Comparison of ENCODE assay signal across 1 cellular context in the genomic region with DNA sequence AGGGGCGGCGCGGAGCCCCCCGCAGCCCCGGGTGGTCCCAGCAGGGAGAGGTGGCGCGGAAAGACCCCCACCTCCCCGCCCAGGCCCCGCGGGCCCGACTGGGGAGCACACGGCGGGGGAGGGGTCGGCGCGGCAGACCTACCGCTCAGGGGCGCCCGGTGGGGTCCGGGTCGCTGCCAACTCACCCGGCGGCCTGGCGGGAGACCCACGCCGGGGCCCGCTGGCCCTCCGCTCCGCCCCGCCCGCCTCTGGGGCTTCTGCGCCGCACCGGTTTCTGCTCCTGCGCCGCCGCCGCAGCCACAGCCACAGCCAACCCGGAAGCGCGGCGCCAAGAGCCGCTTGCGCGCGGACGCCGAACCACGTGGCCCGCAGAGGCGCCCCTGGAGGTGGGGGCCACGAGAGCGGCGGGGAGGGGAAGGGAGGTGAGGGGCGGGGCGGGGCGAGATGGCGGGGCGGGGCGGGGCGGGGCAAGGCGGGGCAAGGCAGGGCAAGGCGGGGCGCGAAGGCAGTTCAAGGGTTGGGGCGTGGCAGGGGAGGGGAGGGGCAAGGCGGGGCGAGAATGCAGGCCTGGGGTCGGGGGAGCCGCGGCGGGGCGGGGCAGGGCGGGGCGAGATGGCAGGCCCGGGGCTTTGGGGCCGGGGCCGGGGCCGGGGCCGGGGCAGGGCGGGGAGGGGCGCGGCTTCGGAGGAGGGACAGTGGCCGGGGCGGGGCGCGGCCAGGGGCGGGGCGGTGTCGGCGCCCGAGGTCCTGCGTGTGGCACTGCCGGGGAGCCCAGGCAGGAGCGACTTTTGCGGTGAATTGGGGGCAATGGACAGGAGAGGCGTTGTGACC.
TF ChIP-seq lines count a peak whose summit lies in the region.

TSS of gene ZBTB24 (minus strand) at position 307 of the 831 bp plus-strand sequence. CDS start 1,193 bp downstream, outside the sequence.

TF ChIP-seq in K562, 482 proteins besides CTCF, POLR2A, EP300 and RAD21 (continued from another document and continues in another):
- no peak for TF ChIP-seq CHD7 (IDR thresholded peaks at IDR 0.05; ENCODE audit: low read depth, low read length)
- TF ChIP-seq BCL6 (CRISPR knock-in tag; IDR thresholded peaks at IDR 0.05): no peak
- TF ChIP-seq, protein P1, sequence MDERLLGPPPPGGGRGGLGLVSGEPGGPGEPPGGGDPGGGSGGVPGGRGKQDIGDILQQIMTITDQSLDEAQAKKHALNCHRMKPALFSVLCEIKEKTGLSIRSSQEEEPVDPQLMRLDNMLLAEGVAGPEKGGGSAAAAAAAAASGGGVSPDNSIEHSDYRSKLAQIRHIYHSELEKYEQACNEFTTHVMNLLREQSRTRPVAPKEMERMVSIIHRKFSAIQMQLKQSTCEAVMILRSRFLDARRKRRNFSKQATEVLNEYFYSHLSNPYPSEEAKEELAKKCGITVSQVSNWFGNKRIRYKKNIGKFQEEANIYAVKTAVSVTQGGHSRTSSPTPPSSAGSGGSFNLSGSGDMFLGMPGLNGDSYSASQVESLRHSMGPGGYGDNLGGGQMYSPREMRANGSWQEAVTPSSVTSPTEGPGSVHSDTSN (CRISPR knock-in tag; IDR thresholded peaks at IDR 0.05; ENCODE audit: low read depth): no peak
- TF ChIP-seq, protein P1 (tag; conservative IDR thresholded peaks at IDR 0.05; ENCODE audit: low read depth): no peak
- TF ChIP-seq CXXC5 (CRISPR knock-in tag; IDR thresholded peaks at IDR 0.05): peak; percentile 86
- TF ChIP-seq MED1 (CRISPR knock-in tag; IDR thresholded peaks at IDR 0.05; ENCODE audit: borderline replicate concordance): no peak
- TF ChIP-seq CEBPB (tag; IDR thresholded peaks at IDR 0.05): 0 out of 2 replicates have a peak, but pooled peaks have one; percentile 5
- TF ChIP-seq, protein P2, sequence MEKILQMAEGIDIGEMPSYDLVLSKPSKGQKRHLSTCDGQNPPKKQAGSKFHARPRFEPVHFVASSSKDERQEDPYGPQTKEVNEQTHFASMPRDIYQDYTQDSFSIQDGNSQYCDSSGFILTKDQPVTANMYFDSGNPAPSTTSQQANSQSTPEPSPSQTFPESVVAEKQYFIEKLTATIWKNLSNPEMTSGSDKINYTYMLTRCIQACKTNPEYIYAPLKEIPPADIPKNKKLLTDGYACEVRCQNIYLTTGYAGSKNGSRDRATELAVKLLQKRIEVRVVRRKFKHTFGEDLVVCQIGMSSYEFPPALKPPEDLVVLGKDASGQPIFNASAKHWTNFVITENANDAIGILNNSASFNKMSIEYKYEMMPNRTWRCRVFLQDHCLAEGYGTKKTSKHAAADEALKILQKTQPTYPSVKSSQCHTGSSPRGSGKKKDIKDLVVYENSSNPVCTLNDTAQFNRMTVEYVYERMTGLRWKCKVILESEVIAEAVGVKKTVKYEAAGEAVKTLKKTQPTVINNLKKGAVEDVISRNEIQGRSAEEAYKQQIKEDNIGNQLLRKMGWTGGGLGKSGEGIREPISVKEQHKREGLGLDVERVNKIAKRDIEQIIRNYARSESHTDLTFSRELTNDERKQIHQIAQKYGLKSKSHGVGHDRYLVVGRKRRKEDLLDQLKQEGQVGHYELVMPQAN (IDR thresholded peaks at IDR 0.05; ENCODE audit: borderline replicate concordance): no peak
- TF ChIP-seq NCOA1 (IDR thresholded peaks at IDR 0.05; ENCODE audit: low read depth): no peak
- TF ChIP-seq ZNF785 (CRISPR knock-in tag; IDR thresholded peaks at IDR 0.05): no peak
- no peak for TF ChIP-seq GTF2F1 (IDR thresholded peaks at IDR 0.05; ENCODE audit: low read depth, low read length)
- TF ChIP-seq, protein P3, sequence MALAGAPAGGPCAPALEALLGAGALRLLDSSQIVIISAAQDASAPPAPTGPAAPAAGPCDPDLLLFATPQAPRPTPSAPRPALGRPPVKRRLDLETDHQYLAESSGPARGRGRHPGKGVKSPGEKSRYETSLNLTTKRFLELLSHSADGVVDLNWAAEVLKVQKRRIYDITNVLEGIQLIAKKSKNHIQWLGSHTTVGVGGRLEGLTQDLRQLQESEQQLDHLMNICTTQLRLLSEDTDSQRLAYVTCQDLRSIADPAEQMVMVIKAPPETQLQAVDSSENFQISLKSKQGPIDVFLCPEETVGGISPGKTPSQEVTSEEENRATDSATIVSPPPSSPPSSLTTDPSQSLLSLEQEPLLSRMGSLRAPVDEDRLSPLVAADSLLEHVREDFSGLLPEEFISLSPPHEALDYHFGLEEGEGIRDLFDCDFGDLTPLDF (CRISPR knock-in tag; IDR thresholded peaks at IDR 0.05): no peak
- TF ChIP-seq ZNF175 (CRISPR knock-in tag; IDR thresholded peaks at IDR 0.05; ENCODE audit: low read depth): no peak
- TF ChIP-seq HNRNPK (IDR thresholded peaks at IDR 0.05; ENCODE audit: low read depth, low read length, poor library complexity, severe bottlenecking): no peak
- TF ChIP-seq ZNF511 (CRISPR knock-in tag; IDR thresholded peaks at IDR 0.05): peak; percentile 44; the same call in 1 of the 2 replicates
- 0 out of 6 replicates have a peak, but pooled peaks of 1 of the 3 experiments have one; percentile 28 for TF ChIP-seq ZBTB11 (CRISPR knock-in tag; IDR thresholded peaks at IDR 0.05)
- no peak for TF ChIP-seq ZNF347 (CRISPR knock-in tag; IDR thresholded peaks at IDR 0.05; ENCODE audit: low read depth)
- TF ChIP-seq L3MBTL2 (IDR thresholded peaks at IDR 0.05): peak; percentile 53; the same call in 1 of the 2 replicates
- no peak for TF ChIP-seq ZNF197 (CRISPR knock-in tag; IDR thresholded peaks at IDR 0.05; ENCODE audit: low read depth)
- TF ChIP-seq ZNF551 (CRISPR knock-in tag; IDR thresholded peaks at IDR 0.05): no peak
- TF ChIP-seq FOXK2 (conservative IDR thresholded peaks at IDR 0.05 in 1 of 2, IDR thresholded peaks at IDR 0.05 in 1 of 2; ENCODE audit: low read depth in 2 of 2): no peak
- TF ChIP-seq IRF2 (CRISPR knock-in tag; IDR thresholded peaks at IDR 0.05): no peak
- no peak for TF ChIP-seq ZKSCAN1 (IDR thresholded peaks at IDR 0.05; ENCODE audit: low read depth, low read length)
- TF ChIP-seq, protein P4, sequence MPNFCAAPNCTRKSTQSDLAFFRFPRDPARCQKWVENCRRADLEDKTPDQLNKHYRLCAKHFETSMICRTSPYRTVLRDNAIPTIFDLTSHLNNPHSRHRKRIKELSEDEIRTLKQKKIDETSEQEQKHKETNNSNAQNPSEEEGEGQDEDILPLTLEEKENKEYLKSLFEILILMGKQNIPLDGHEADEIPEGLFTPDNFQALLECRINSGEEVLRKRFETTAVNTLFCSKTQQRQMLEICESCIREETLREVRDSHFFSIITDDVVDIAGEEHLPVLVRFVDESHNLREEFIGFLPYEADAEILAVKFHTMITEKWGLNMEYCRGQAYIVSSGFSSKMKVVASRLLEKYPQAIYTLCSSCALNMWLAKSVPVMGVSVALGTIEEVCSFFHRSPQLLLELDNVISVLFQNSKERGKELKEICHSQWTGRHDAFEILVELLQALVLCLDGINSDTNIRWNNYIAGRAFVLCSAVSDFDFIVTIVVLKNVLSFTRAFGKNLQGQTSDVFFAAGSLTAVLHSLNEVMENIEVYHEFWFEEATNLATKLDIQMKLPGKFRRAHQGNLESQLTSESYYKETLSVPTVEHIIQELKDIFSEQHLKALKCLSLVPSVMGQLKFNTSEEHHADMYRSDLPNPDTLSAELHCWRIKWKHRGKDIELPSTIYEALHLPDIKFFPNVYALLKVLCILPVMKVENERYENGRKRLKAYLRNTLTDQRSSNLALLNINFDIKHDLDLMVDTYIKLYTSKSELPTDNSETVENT (CRISPR knock-in tag; IDR thresholded peaks at IDR 0.05): peak; percentile 45; the same call in 1 of the 2 replicates
- TF ChIP-seq TAL1 (IDR thresholded peaks at IDR 0.05): no peak
- TF ChIP-seq NONO (IDR thresholded peaks at IDR 0.05; ENCODE audit: low read depth in 2 of 2, low read length in 1 of 2): peak; percentile 51 to 84; a peak in 2 of 4 replicates
